35 cellular contexts compared by ENCODE assay signal in the genomic region with DNA sequence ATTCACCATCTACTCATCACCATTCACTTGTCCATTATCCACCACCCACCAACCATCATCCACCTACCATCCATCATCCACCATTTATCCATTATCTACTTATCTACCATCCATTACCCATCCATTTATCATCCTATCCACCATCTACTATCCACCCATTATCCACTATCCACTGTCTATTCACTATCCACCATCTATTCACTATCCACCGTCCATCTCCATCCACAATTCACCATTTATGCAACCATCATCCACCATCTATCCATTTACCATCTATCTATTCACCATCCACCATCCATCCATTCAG. TPM values are rescaled to one million over a fixed set of nuclear protein-coding genes. Genes with fewer than 3 reads are reported as not detected.
"Had no signal": no experiment of that assay in that cellular context is flagged by ENCODE, and none has a peak within 500 bp of the region (broad histone marks: within the 10 kb centered on the region; RNA-seq: fewer than 3 reads in every experiment).

No MANE protein-coding gene starts in this region.

- H3K9me3 ChIP-seq: adrenal gland, body of pancreas, breast epithelium had no signal

- FAIRE-seq: astrocyte, TTC549 had no signal

- H3K27ac ChIP-seq: adrenal gland, body of pancreas, brain microvascular endothelial cell, breast epithelium, VCaP had no signal

- H3K27ac Mint-ChIP-seq: activated B cell treated with CpG ODN at 0.5 μM for 24 hours; activated CD4-positive, alpha-beta memory T cell treated with anti-CD3 and anti-CD28 coated beads for 36 hours; activated CD4-positive, alpha-beta T cell treated with anti-CD3 and anti-CD28 coated beads, Interleukin-2, amount 10 ng/mL, durations not matched to agents 24 days and 14 days; activated CD8-positive, alpha-beta T cell treated with anti-CD3 and anti-CD28 coated beads for 36 hours; activated naive CD4-positive, alpha-beta T cell treated with anti-CD3 and anti-CD28 coated beads for 36 hours; activated naive CD4-positive, alpha-beta T cell treated with anti-CD3 and anti-CD28 coated beads, Interleukin-2, amount 50 U/mL, for 72 hours; activated naive CD8-positive, alpha-beta T cell treated with anti-CD3 and anti-CD28 coated beads for 36 hours; activated T-cell treated with anti-CD3 and anti-CD28 coated beads, Interleukin-2, amount 50 U/mL, for 72 hours; activated T-helper 1 cell treated with anti-CD3 and anti-CD28 coated beads, Interleukin-12 subunit alpha, Interleukin-12 subunit beta, Interleukin-2, Interleukin-4 antibody, amounts not matched to agents 30 ng/mL and 10 ng/mL and 1 ng/mL, durations not matched to agents 14 hours and 24 hours and 36 hours; activated T-helper 17 cell treated with anti-CD3 and anti-CD28 coated beads, Interleukin-2, amount 50 U/mL, for 72 hours; T-helper 2 cell treated with Interferon-gamma antibody and Interleukin-4, amounts not matched to agents 5 μg/mL and 100 μg/mL, for 36 hours had no signal

- H3K36me3 Mint-ChIP-seq: activated CD4-positive, alpha-beta memory T cell treated with anti-CD3 and anti-CD28 coated beads for 36 hours; activated naive CD4-positive, alpha-beta T cell treated with anti-CD3 and anti-CD28 coated beads, Interleukin-2, amount 50 U/mL, for 72 hours; activated naive CD8-positive, alpha-beta T cell treated with anti-CD3 and anti-CD28 coated beads for 36 hours had no signal

- ATAC-seq: activated CD8-positive, alpha-beta T cell treated with anti-CD3 and anti-CD28 coated beads for 36 hours; activated naive CD4-positive, alpha-beta T cell treated with anti-CD3 and anti-CD28 coated beads, Interleukin-2, amount 50 U/mL, for 72 hours; activated T-cell treated with anti-CD3 and anti-CD28 coated beads, Interleukin-2, amount 50 U/mL, for 4 hours; activated T-cell treated with anti-CD3 and anti-CD28 coated beads, Interleukin-2, amount 50 U/mL, for 72 hours; activated T-helper 17 cell treated with anti-CD3 and anti-CD28 coated beads, Interleukin-2, amount 50 U/mL, for 72 hours; body of pancreas had no signal

- H3K4me1 Mint-ChIP-seq: activated CD4-positive, alpha-beta T cell treated with anti-CD3 and anti-CD28 coated beads, Interleukin-2, amount 10 ng/mL, durations not matched to agents 24 days and 14 days; activated naive CD8-positive, alpha-beta T cell treated with anti-CD3 and anti-CD28 coated beads for 36 hours; activated T-helper 17 cell treated with anti-CD3 and anti-CD28 coated beads, Interleukin-2, amount 50 U/mL, for 72 hours had no signal

- H3K4me3 ChIP-seq: adrenal gland, body of pancreas, breast epithelium had no signal

- H3K9me3 Mint-ChIP-seq: activated B cell treated with CpG ODN at 0.5 μM for 24 hours; activated CD4-positive, alpha-beta memory T cell treated with anti-CD3 and anti-CD28 coated beads for 36 hours; activated CD4-positive, alpha-beta T cell treated with anti-CD3 and anti-CD28 coated beads, Interleukin-2, amount 10 ng/mL, durations not matched to agents 24 days and 14 days; activated CD8-positive, alpha-beta T cell treated with anti-CD3 and anti-CD28 coated beads for 36 hours; activated naive CD4-positive, alpha-beta T cell treated with anti-CD3 and anti-CD28 coated beads for 36 hours; activated naive CD4-positive, alpha-beta T cell treated with anti-CD3 and anti-CD28 coated beads, Interleukin-2, amount 50 U/mL, for 72 hours; activated naive CD8-positive, alpha-beta T cell treated with anti-CD3 and anti-CD28 coated beads for 36 hours; activated T-cell treated with anti-CD3 and anti-CD28 coated beads, Interleukin-2, amount 50 U/mL, for 4 hours; activated T-cell treated with anti-CD3 and anti-CD28 coated beads, Interleukin-2, amount 50 U/mL, for 72 hours; activated T-helper 1 cell treated with anti-CD3 and anti-CD28 coated beads, Interleukin-12 subunit alpha, Interleukin-12 subunit beta, Interleukin-2, Interleukin-4 antibody, amounts not matched to agents 30 ng/mL and 10 ng/mL and 1 ng/mL, durations not matched to agents 14 hours and 24 hours and 36 hours; activated T-helper 17 cell treated with anti-CD3 and anti-CD28 coated beads, Interleukin-2, amount 50 U/mL, for 72 hours; T-helper 2 cell treated with Interferon-gamma antibody and Interleukin-4, amounts not matched to agents 5 μg/mL and 100 μg/mL, for 36 hours had no signal

- H3K36me3 ChIP-seq: adrenal gland, brain microvascular endothelial cell, breast epithelium had no signal

- H3K4me3 Mint-ChIP-seq: activated B cell treated with CpG ODN at 0.5 μM for 24 hours; activated CD4-positive, alpha-beta memory T cell treated with anti-CD3 and anti-CD28 coated beads for 36 hours; activated CD4-positive, alpha-beta T cell treated with anti-CD3 and anti-CD28 coated beads, Interleukin-2, amount 10 ng/mL, durations not matched to agents 24 days and 14 days; activated CD8-positive, alpha-beta T cell treated with anti-CD3 and anti-CD28 coated beads for 36 hours; activated naive CD4-positive, alpha-beta T cell treated with anti-CD3 and anti-CD28 coated beads for 36 hours; activated naive CD8-positive, alpha-beta T cell treated with anti-CD3 and anti-CD28 coated beads for 36 hours; activated T-cell treated with anti-CD3 and anti-CD28 coated beads, Interleukin-2, amount 50 U/mL, for 4 hours; activated T-cell treated with anti-CD3 and anti-CD28 coated beads, Interleukin-2, amount 50 U/mL, for 72 hours; activated T-helper 1 cell treated with anti-CD3 and anti-CD28 coated beads, Interleukin-12 subunit alpha, Interleukin-12 subunit beta, Interleukin-2, Interleukin-4 antibody, amounts not matched to agents 30 ng/mL and 10 ng/mL and 1 ng/mL, durations not matched to agents 14 hours and 24 hours and 36 hours; activated T-helper 17 cell treated with anti-CD3 and anti-CD28 coated beads, Interleukin-2, amount 50 U/mL, for 72 hours; T-helper 2 cell treated with Interferon-gamma antibody and Interleukin-4, amounts not matched to agents 5 μg/mL and 100 μg/mL, for 36 hours had no signal

- DNase-seq: activated B cell treated with CpG ODN at 0.5 μM for 24 hours; activated CD4-positive, alpha-beta memory T cell treated with anti-CD3 and anti-CD28 coated beads for 36 hours; activated CD4-positive, alpha-beta T cell treated with anti-CD3 and anti-CD28 coated beads for 4 hours; activated CD4-positive, alpha-beta T cell treated with anti-CD3 and anti-CD28 coated beads, Interleukin-2, amount 10 ng/mL, durations not matched to agents 24 days and 14 days; activated CD4-positive, alpha-beta T cell treated with anti-CD3 and anti-CD28 coated beads, Interleukin-2, amount 50 U/mL, for 1 hour; activated CD4-positive, alpha-beta T cell treated with anti-CD3 and anti-CD28 coated beads, Interleukin-2, amount 50 U/mL, for 4 hours; activated CD4-positive, CD25-positive, alpha-beta regulatory T cell treated with anti-CD3 and anti-CD28 coated beads, Interleukin-2, amount 50 U/mL, for 72 hours; activated CD8-positive, alpha-beta memory T cell treated with anti-CD3 and anti-CD28 coated beads, Interleukin-2, amount 50 U/mL, for 4 hours; activated CD8-positive, alpha-beta T cell treated with anti-CD3 and anti-CD28 coated beads for 36 hours; activated effector memory CD4-positive, alpha-beta T cell treated with anti-CD3 and anti-CD28 coated beads, Interleukin-2, amount 50 U/mL, for 16 hours; activated gamma-delta T cell treated with Interleukin-2 at 50 U/mL for 16 hours; activated naive CD4-positive, alpha-beta T cell; activated naive CD4-positive, alpha-beta T cell treated with anti-CD3 and anti-CD28 coated beads for 36 hours; activated naive CD4-positive, alpha-beta T cell treated with anti-CD3 and anti-CD28 coated beads, Interleukin-2, amount 50 U/mL, for 16 hours; activated naive CD8-positive, alpha-beta T cell treated with anti-CD3 and anti-CD28 coated beads for 36 hours; activated T-cell treated with anti-CD3 and anti-CD28 coated beads for 4 hours; activated T-cell treated with anti-CD3 and anti-CD28 coated beads, Interleukin-2, amount 50 U/mL, for 1 hour; activated T-cell treated with anti-CD3 and anti-CD28 coated beads, Interleukin-2, amount 50 U/mL, for 4 hours; activated T-cell treated with anti-CD3 and anti-CD28 coated beads, Interleukin-2, amount 50 U/mL, for 72 hours; adrenal gland; amniotic stem cell; body of pancreas; brain microvascular endothelial cell; central memory CD4-positive, alpha-beta T cell; T-helper 2 cell; T-helper 9 cell had no signal

RNA-seq across cellular contexts. Expression of a gene that starts 1.5 kb away (rescaled TPM):
- total RNA-seq: cardiac septum had no signal
